ENCODE assay signal across 16 cellular contexts in genomic region chr5:2206244-2207108, GRCh38.
DNase-seq lines count a peak whose midpoint lies in the region; ATAC-seq and TF ChIP-seq lines count a peak whose summit lies in the region.
"Had no signal": no experiment of that assay in that cellular context is flagged by ENCODE, and none has a peak within 500 bp of the region (broad histone marks: within the 10 kb centered on the region; RNA-seq: fewer than 3 reads in every experiment).

No MANE protein-coding gene starts in this region.

- no peak for TF ChIP-seq CTCF in GM23338 (conservative IDR thresholded peaks at IDR 0.05; ENCODE audit: low read depth in 2 of 2)
- no peak for TF ChIP-seq CTCF in lung (IDR thresholded peaks at IDR 0.05; ENCODE audit: control extremely low read depth, extremely low read depth)

- intact Hi-C loops in posterior vena cava (cut with DNase I): no loop called here

- no peak overlapping the region for H3K27ac Mint-ChIP-seq in GM23338

- no peaks in the 10 kb centered on the region for H4K20me1 ChIP-seq in GM23338 (replicated peaks; ENCODE audit: insufficient read depth)

- H3K4me3 ChIP-seq in GM23338: no peak overlapping the region
- H3K4me3 ChIP-seq in NT2/D1 (ENCODE audit: insufficient read length, low read depth): no peak overlapping the region
- H3K4me3 ChIP-seq in lung: no peak overlapping the region
- H3K4me3 ChIP-seq: SJCRH30 had no signal

- H3K27me3 Mint-ChIP-seq in GM23338 (ENCODE audit: insufficient read depth, low read depth, poor library complexity): peaks cover 2% of the 10 kb centered on the region

- ATAC-seq in GM23338: peak; percentile 33
- no peak for ATAC-seq in lung (ENCODE audit: insufficient read depth, low FRiP score)
- ATAC-seq in GM21360 (IDR thresholded peaks at IDR 0.05; ENCODE audit: unreplicated experiment): no peak
- no peak for ATAC-seq in GM21528 (IDR thresholded peaks at IDR 0.05; ENCODE audit: low FRiP score, unreplicated experiment)
- ATAC-seq in HG02938 (IDR thresholded peaks at IDR 0.05; ENCODE audit: unreplicated experiment): no peak

- no peaks in the 10 kb centered on the region for H3F3A ChIP-seq in GM23338 (replicated peaks; ENCODE audit: low read depth)

- H3K9ac ChIP-seq in NT2/D1 (ENCODE audit: insufficient read length, low read depth): no peak overlapping the region

- H3K36me3 Mint-ChIP-seq in GM23338 (ENCODE audit: low read depth): no peaks in the 10 kb centered on the region

- no peak overlapping the region for H2AFZ ChIP-seq in GM23338

- no peak overlapping the region for H3K4me2 ChIP-seq in GM23338

- H3K4me1 Mint-ChIP-seq in GM23338: peaks cover 28% of the 10 kb centered on the region

- no peaks in the 10 kb centered on the region for H3K9me3 Mint-ChIP-seq in GM23338

- peaks cover 2% of the 10 kb centered on the region; the same call in 1 of the 2 replicates for H3K9me2 ChIP-seq in GM23338 (ENCODE audit: insufficient read depth)

- H3K4me3 Mint-ChIP-seq in GM23338: no peak overlapping the region

- H3K36me3 ChIP-seq in GM23338 (ENCODE audit: insufficient read depth) (no peaks in the 10 kb centered on the region), NT2/D1 (ENCODE audit: insufficient read depth, insufficient read length, low read length) (no peaks in the 10 kb centered on the region), lung (ENCODE audit: control insufficient read depth in 2 of 2, insufficient read depth in 2 of 2, low read length in 2 of 2) (no peaks in the 10 kb centered on the region)
- H3K36me3 ChIP-seq: SJCRH30 had no signal

- 79 to 80% methylated on average over 28 of the region's 28 CpGs for WGBS in lung, 2 donors

- H3K27me3 ChIP-seq in GM23338 (ENCODE audit: insufficient read depth): no peaks in the 10 kb centered on the region
- H3K27me3 ChIP-seq in NT2/D1 (ENCODE audit: insufficient read depth, insufficient read length): no peaks in the 10 kb centered on the region
- no peaks in the 10 kb centered on the region for H3K27me3 ChIP-seq in lung (ENCODE audit: control insufficient read depth, insufficient read depth)
- H3K27me3 ChIP-seq: SJCRH30 had no signal

- H3K79me2 ChIP-seq in GM23338 (replicated peaks; ENCODE audit: insufficient read depth): no peaks in the 10 kb centered on the region

- no peak overlapping the region for H3K27ac ChIP-seq in GM23338 (ENCODE audit: low read depth)
- H3K27ac ChIP-seq in lung (ENCODE audit: low read depth in 1 of 2, low read length in 1 of 2): no peak overlapping the region
- H3K27ac ChIP-seq: C4-2B, RWPE1, SJCRH30 had no signal

- DNase-seq in GM23338 (ENCODE audit: low spot score) (no peak), NT2/D1 (ENCODE audit: low read depth, low spot score) (peak; percentile 6), lung (ENCODE audit: low spot score) (peak; percentile 23), posterior vena cava (ENCODE audit: low spot score) (peak; percentile 70)
- DNase-seq: HCEC 1CT; KBM-7; NCI-H1417 treated with DMSO at 0.1 percent for 48 hours; NCI-H1930; NK-92 treated with Interleukin-12 subunit alpha and Interleukin-12 subunit beta, amount 100 ng/mL, for 24 hours; OCI-M1; SJCRH30 had no signal

- H3K4me1 ChIP-seq in GM23338 (ENCODE audit: insufficient read depth) (no peaks in the 10 kb centered on the region; the same call in 1 of the 2 replicates), NT2/D1 (ENCODE audit: insufficient read depth, insufficient read length) (peaks cover 6% of the 10 kb centered on the region), lung (ENCODE audit: control insufficient read depth in 2 of 2, insufficient read depth in 2 of 2, low read length in 2 of 2) (no peaks in the 10 kb centered on the region)
- H3K4me1 ChIP-seq: SJCRH30 had no signal

- no peaks in the 10 kb centered on the region for H3K9me3 ChIP-seq in NT2/D1 (ENCODE audit: insufficient read depth, low read length)
- peaks cover 0 to 2% of the 10 kb centered on the region in 2 donors for H3K9me3 ChIP-seq in lung (ENCODE audit: control insufficient read depth in 2 of 2, insufficient read depth in 1 of 2, low read length in 1 of 2)
- H3K9me3 ChIP-seq: SJCRH30 had no signal

TF ChIP-seq in GM23338, 12 proteins besides CTCF, POLR2A, EP300 and RAD21 (continues in another document):
- TF ChIP-seq EZH2phosphoT487 (IDR thresholded peaks at IDR 0.05; ENCODE audit: unreplicated experiment): no peak
- no peak for TF ChIP-seq ETS1 (IDR thresholded peaks at IDR 0.05)
- no peak for TF ChIP-seq JUNB (IDR thresholded peaks at IDR 0.05; ENCODE audit: unreplicated experiment)
- TF ChIP-seq CREB1 (CRISPR knock-in tag; IDR thresholded peaks at IDR 0.05; ENCODE audit: low read depth): no peak
- TF ChIP-seq ZNF462 (CRISPR knock-in tag; IDR thresholded peaks at IDR 0.05): no peak
- TF ChIP-seq EZH2 (IDR thresholded peaks at IDR 0.05; ENCODE audit: low read depth, unreplicated experiment): no peak
- no peak for TF ChIP-seq ZNF331 (CRISPR knock-in tag; IDR thresholded peaks at IDR 0.05; ENCODE audit: low read depth)
